12 cellular contexts compared by ENCODE assay signal in the genomic region with DNA sequence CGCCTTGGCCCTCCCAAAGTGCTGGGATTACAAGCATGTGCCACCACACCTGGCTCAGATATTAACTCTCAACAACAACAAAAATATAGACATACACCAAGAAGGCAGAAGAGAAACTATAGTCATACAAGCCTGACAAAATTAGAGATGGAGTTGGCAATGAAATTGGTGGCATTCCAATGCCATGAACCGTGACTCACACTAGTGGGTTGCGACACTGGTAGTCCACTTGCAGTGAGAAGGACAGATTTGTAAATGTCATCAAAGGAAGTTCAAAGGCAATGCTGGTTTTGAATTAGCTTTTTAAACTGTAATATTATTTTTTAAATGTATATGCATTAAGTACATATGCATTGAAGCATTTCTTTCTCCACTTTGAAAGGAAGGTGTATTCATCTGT. TPM values are rescaled to one million over a fixed set of nuclear protein-coding genes. Genes with fewer than 3 reads are reported as not detected.
DNase-seq lines count a peak whose midpoint lies in the region; ATAC-seq and TF ChIP-seq lines count a peak whose summit lies in the region.
"Had no signal": no experiment of that assay in that cellular context is flagged by ENCODE, and none has a peak within 500 bp of the region (broad histone marks: within the 10 kb centered on the region; RNA-seq: fewer than 3 reads in every experiment).

No MANE protein-coding gene starts in this region.

- peak; percentile 62 for ATAC-seq in lung (ENCODE audit: insufficient read depth, low FRiP score)
- ATAC-seq in GM18907 (IDR thresholded peaks at IDR 0.05; ENCODE audit: unreplicated experiment), result no peak

- POLR2A ChIA-PET in AG04449 (lab: Yijun Ruan, JAX), result no interaction called here

- no peaks in the 10 kb centered on the region for H3K36me3 ChIP-seq in lung (ENCODE audit: control insufficient read depth in 2 of 2, insufficient read depth in 2 of 2, low read length in 2 of 2)
- H3K36me3 ChIP-seq: neutrophil had no signal

- WGBS in lung, 2 donors, result 54 to 56% methylated on average over 3 of the region's 3 CpGs

- H3K27ac ChIP-seq in lung (ENCODE audit: low read depth in 1 of 2, low read length in 1 of 2), result no peak overlapping the region
- H3K27ac ChIP-seq: hepatocyte, neutrophil had no signal

- no peak for TF ChIP-seq CTCF in AG04449 (IDR thresholded peaks at IDR 0.05; ENCODE audit: insufficient read depth, low read length, missing control alignments)
- no peak for TF ChIP-seq CTCF in lung (IDR thresholded peaks at IDR 0.05; ENCODE audit: control extremely low read depth, extremely low read depth)

- DNase-seq in AG04449 (ENCODE audit: low read depth, low spot score) (peak; percentile 36), HT-29 (ENCODE audit: low spot score) (peak; percentile 32), astrocyte of the hippocampus (ENCODE audit: low read depth, low spot score) (peak; percentile 60), lung (ENCODE audit: low spot score) (peak; percentile 72), inferior parietal cortex (ENCODE audit: extremely low spot score) (no peak), T-helper 9 cell (no peak), erythroblast (lab: John Stamatoyannopoulos, UW) (no peak)
- DNase-seq: COR-L47, NCI-H2171 had no signal

- TF ChIP-seq POLR2A in erythroblast (IDR thresholded peaks at IDR 0.05; ENCODE audit: low read length), result no peak

- CTCF ChIA-PET in AG04449 (lab: Yijun Ruan, JAX), result interaction anchor here (1.4 kb wide), 1 partner anchor 8 kb away, joined by 3 read pairs; no protein-coding TSS in a partner anchor

- no peaks in the 10 kb centered on the region for H3K9me3 ChIP-seq in lung (ENCODE audit: control insufficient read depth in 2 of 2, insufficient read depth in 1 of 2, low read length in 1 of 2)
- H3K9me3 ChIP-seq: neutrophil had no signal

- no peaks in the 10 kb centered on the region for H3K27me3 ChIP-seq in lung (ENCODE audit: control insufficient read depth, insufficient read depth)
- H3K27me3 ChIP-seq: hepatocyte had no signal

- H3K4me3 ChIP-seq in AG04449 (ENCODE audit: low read depth, low read length) (no peak overlapping the region), lung (no peak overlapping the region)
- H3K4me3 ChIP-seq: hepatocyte had no signal

- H3K4me1 ChIP-seq in lung (ENCODE audit: control insufficient read depth in 2 of 2, insufficient read depth in 2 of 2, low read length in 2 of 2), result no peaks in the 10 kb centered on the region

RNA-seq across cellular contexts. Expression of a gene that starts 8.5 kb away (rescaled TPM):
- 4.7 and 7.7 TPM in 2 replicates for total RNA-seq in HT-29 (2014; rRNA removed; shearing (Covaris generic))
- total RNA-seq in lung, result 1 to 10 TPM; 5.0 to 6.5 TPM
- 1 to 10 TPM; 5.8 to 6.2 TPM for polyA plus RNA-seq in lung

RNA-seq across cellular contexts. Expression of a gene that starts 23.2 kb away (rescaled TPM):
- 39.8 and 41.3 TPM in 2 replicates for total RNA-seq in HT-29 (2014; rRNA removed; shearing (Covaris generic))
- total RNA-seq in lung, result 10 to 100 TPM; 37.3 to 61.0 TPM
- polyA plus RNA-seq in lung, result 10 to 100 TPM; 14.0 to 22.8 TPM

RNA-seq across cellular contexts. Expression of a gene that starts 38.8 kb away (rescaled TPM):
- total RNA-seq in HT-29 (2014; rRNA removed; shearing (Covaris generic)), result 8.6 and 13.7 TPM in 2 replicates
- total RNA-seq in lung, result 10 to 100 TPM; 40.4 to 51.1 TPM
- polyA plus RNA-seq in lung, result 10 to 100 TPM; 40.8 to 98.5 TPM

Comparison
In these comparisons a context has a peak if more than half of its experiments do, and no peak if none do; other contexts are left out.
1. DNase-seq: peak in AG04449 (single experiment), HT-29 (single experiment), astrocyte of the hippocampus (single experiment) and lung (single experiment); none in inferior parietal cortex (single experiment), T-helper 9 cell (single experiment) and erythroblast (0 of 2).